In genomic region chr18:58148954-58149471, GRCh38 we compare ENCODE assay signal across 11 cellular contexts.
DNase-seq lines count a peak whose midpoint lies in the region; ATAC-seq, FAIRE-seq and TF ChIP-seq lines count a peak whose summit lies in the region.
"Had no signal": no experiment of that assay in that cellular context is flagged by ENCODE, and none has a peak within 500 bp of the region (broad histone marks: within the 10 kb centered on the region; RNA-seq: fewer than 3 reads in every experiment).

No MANE protein-coding gene starts in this region.

- no peak for TF ChIP-seq POLR2A in GM12891 (IDR thresholded peaks at IDR 0.05; ENCODE audit: low read depth, low read length)

- POLR2A ChIA-PET in naive thymus-derived CD8-positive, alpha-beta T cell (lab: Charles Lee), result no interaction called here

- peaks cover 0 to 15% (median 2%) of the 10 kb centered on the region in 5 donors for H3K27me3 Mint-ChIP-seq in naive thymus-derived CD8-positive, alpha-beta T cell
- H3K27me3 Mint-ChIP-seq: activated naive CD8-positive, alpha-beta T cell treated with anti-CD3 and anti-CD28 coated beads, Interleukin-2, amount 10 ng/mL, durations not matched to agents 7 days and 5 days had no signal

- no peak overlapping the region for H3K4me3 Mint-ChIP-seq in naive thymus-derived CD8-positive, alpha-beta T cell
- H3K4me3 Mint-ChIP-seq: activated naive CD8-positive, alpha-beta T cell treated with anti-CD3 and anti-CD28 coated beads, Interleukin-2, amount 10 ng/mL, durations not matched to agents 7 days and 5 days; CD4-positive, CD25-positive, alpha-beta regulatory T cell; endodermal cell had no signal

- H3K36me3 ChIP-seq in hepatocyte (replicated peaks; ENCODE audit: insufficient read depth, low read depth), result no peaks in the 10 kb centered on the region

- H3K9me3 ChIP-seq in hepatocyte (ENCODE audit: low read depth), result no peaks in the 10 kb centered on the region

- no peak for TF ChIP-seq CTCF in hepatocyte (IDR thresholded peaks at IDR 0.05; ENCODE audit: poor library complexity)

- no peak overlapping the region for H2AFZ ChIP-seq in hepatocyte

- no peaks in the 10 kb centered on the region for H4K20me1 ChIP-seq in hepatocyte (ENCODE audit: insufficient read depth, poor library complexity, severe bottlenecking)

- no peaks in the 10 kb centered on the region for H3K36me3 Mint-ChIP-seq in naive thymus-derived CD8-positive, alpha-beta T cell
- H3K36me3 Mint-ChIP-seq: activated naive CD8-positive, alpha-beta T cell treated with anti-CD3 and anti-CD28 coated beads, Interleukin-2, amount 10 ng/mL, durations not matched to agents 7 days and 5 days had no signal

- no peak overlapping the region for H3K4me3 ChIP-seq in hepatocyte

- WGBS in hepatocyte (ENCODE audit: low lambda C conversion rate, missing lambda C conversion rate), result 64% methylated on average over 7 of the region's 7 CpGs

- no peaks in the 10 kb centered on the region for H3K9me2 ChIP-seq in hepatocyte (replicated peaks; ENCODE audit: insufficient read depth)

- H3K4me1 ChIP-seq in hepatocyte (ENCODE audit: insufficient read depth), result peaks cover 6% of the 10 kb centered on the region

- DNase-seq in GM12891 (ENCODE audit: insufficient read length, low spot score) (no peak), hepatocyte (ENCODE audit: low spot score) (peak; percentile 35), GM19240 (ENCODE audit: insufficient read length, low spot score) (no peak), AG20443 (ENCODE audit: low spot score) (no peak), NCI-H226 (no peak)
- no peak for DNase-seq in naive thymus-derived CD8-positive, alpha-beta T cell
- DNase-seq: activated naive CD8-positive, alpha-beta T cell treated with anti-CD3 and anti-CD28 coated beads, Interleukin-2, amount 10 ng/mL, durations not matched to agents 7 days and 5 days; CD4-positive, CD25-positive, alpha-beta regulatory T cell; endodermal cell had no signal

- no peak overlapping the region for H3K27ac Mint-ChIP-seq in naive thymus-derived CD8-positive, alpha-beta T cell
- H3K27ac Mint-ChIP-seq: activated naive CD8-positive, alpha-beta T cell treated with anti-CD3 and anti-CD28 coated beads, Interleukin-2, amount 10 ng/mL, durations not matched to agents 7 days and 5 days; CD4-positive, CD25-positive, alpha-beta regulatory T cell; endodermal cell had no signal

- H3K27me3 ChIP-seq in hepatocyte, result no peaks in the 10 kb centered on the region

- H3K9me3 Mint-ChIP-seq in naive thymus-derived CD8-positive, alpha-beta T cell, result peaks cover 0 to 2% (median 0%) of the 10 kb centered on the region in 9 donors
- H3K9me3 Mint-ChIP-seq: activated naive CD8-positive, alpha-beta T cell treated with anti-CD3 and anti-CD28 coated beads, Interleukin-2, amount 10 ng/mL, durations not matched to agents 7 days and 5 days had no signal

- peak; percentile 44 for ATAC-seq in GM21526 (IDR thresholded peaks at IDR 0.05; ENCODE audit: low FRiP score, unreplicated experiment)
- ATAC-seq in HG03469 (IDR thresholded peaks at IDR 0.05; ENCODE audit: unreplicated experiment), result peak; percentile 63
- ATAC-seq in naive thymus-derived CD8-positive, alpha-beta T cell, result no peak

- FAIRE-seq in GM12891 (lab: Jason Lieb, UNC), result peak; percentile 83

- peaks cover 97% of the 10 kb centered on the region for H3K79me2 ChIP-seq in hepatocyte

- peak overlapping the region; percentile 80 for H3K27ac ChIP-seq in hepatocyte

- peak overlapping the region; percentile 46 for H3K4me2 ChIP-seq in hepatocyte

- H3K4me1 Mint-ChIP-seq in naive thymus-derived CD8-positive, alpha-beta T cell, result peaks cover 0 to 1% (median 0%) of the 10 kb centered on the region in 4 donors
- H3K4me1 Mint-ChIP-seq: CD4-positive, CD25-positive, alpha-beta regulatory T cell had no signal

TF ChIP-seq in GM12891, 5 proteins besides CTCF, POLR2A, EP300 and RAD21:
- no peak for TF ChIP-seq POU2F2 (IDR thresholded peaks at IDR 0.05; ENCODE audit: low read depth, low read length)
- no peak for TF ChIP-seq TAF1 (IDR thresholded peaks at IDR 0.05; ENCODE audit: low read depth, low read length)
- TF ChIP-seq SPI1 (IDR thresholded peaks at IDR 0.05; ENCODE audit: low read depth, low read length), result peak; percentile 53
- no peak for TF ChIP-seq PAX5 (IDR thresholded peaks at IDR 0.05; ENCODE audit: insufficient read depth, low read length, severe bottlenecking)

Comparison
In these comparisons a context has a peak if more than half of its experiments do, and no peak if none do; other contexts are left out.
1. ATAC-seq: peak in GM21526 (single experiment) and HG03469 (single experiment); none in naive thymus-derived CD8-positive, alpha-beta T cell (0 of 2).